In the genomic region with DNA sequence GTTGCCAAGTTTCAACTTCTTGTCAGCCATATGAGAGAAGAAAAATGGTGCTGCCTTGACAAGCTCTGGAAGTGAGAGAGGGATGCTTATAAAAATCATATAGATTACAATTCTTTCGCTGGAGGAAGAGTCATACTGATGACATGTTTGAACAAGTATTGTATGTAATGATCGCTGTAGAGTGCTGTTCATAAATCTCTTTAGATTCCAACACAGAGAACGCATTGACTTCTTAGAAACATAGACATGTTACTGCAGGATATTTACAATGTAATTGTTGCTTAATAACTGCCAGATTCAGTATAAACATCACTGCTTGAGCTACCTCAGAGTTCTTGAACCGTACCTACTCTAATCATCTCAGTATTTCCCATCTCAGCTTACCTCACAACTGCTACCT, we compare ENCODE assay signal across 25 cellular contexts.
"Had no signal": no experiment of that assay in that cellular context is flagged by ENCODE, and none has a peak within 500 bp of the region (broad histone marks: within the 10 kb centered on the region; RNA-seq: fewer than 3 reads in every experiment).

No MANE protein-coding gene starts in this region.

- H3K9me3 ChIP-seq: mucosa of descending colon, ovary, right lobe of liver, uterus had no signal

- H3K27me3 Mint-ChIP-seq: memory B cell; naive thymus-derived CD4-positive, alpha-beta T cell; natural killer cell treated with Interleukin-12 subunit alpha and Interleukin-12 subunit beta and Interleukin-15 and Interleukin-18, amount 100 ng/mL, for 72 hours; progenitor cell of endocrine pancreas; stimulated activated memory B cell treated with anti-CD40 and anti-IgM and Interleukin-4, amounts not matched to agents 10 μg/mL and 1 μg/mL and 100 μg/mL, for 72 hours; stimulated activated naive CD8-positive, alpha-beta T cell treated with anti-CD3 and anti-CD28 coated beads, Interleukin-15, amount 100 ng/mL, for 72 hours; type B pancreatic cell had no signal

- H3K27ac ChIP-seq: left ventricle myocardium inferior, ovary, right atrium auricular region, right lobe of liver, tibial nerve, uterus had no signal

- H3K27me3 ChIP-seq: ovary, right atrium auricular region, right lobe of liver, tibial nerve, uterus had no signal

- H3K4me1 Mint-ChIP-seq: immature natural killer cell; memory B cell; naive thymus-derived CD4-positive, alpha-beta T cell; stimulated activated memory B cell treated with anti-CD40 and anti-IgM and Interleukin-4, amounts not matched to agents 10 μg/mL and 1 μg/mL and 100 μg/mL, for 72 hours; stimulated activated naive CD8-positive, alpha-beta T cell treated with anti-CD3 and anti-CD28 coated beads, Interleukin-15, amount 100 ng/mL, for 72 hours had no signal

- H3K4me1 ChIP-seq: left ventricle myocardium inferior, right atrium auricular region, right lobe of liver, tibial nerve, uterus had no signal

- H3K4me2 ChIP-seq: smooth muscle cell had no signal

- H3K4me3 ChIP-seq: left ventricle myocardium inferior, lung, mucosa of descending colon, ovary, right atrium auricular region, right lobe of liver, smooth muscle cell, tibial nerve, uterus had no signal

- FAIRE-seq: islet of Langerhans had no signal

- ATAC-seq: mucosa of descending colon; naive thymus-derived CD4-positive, alpha-beta T cell; natural killer cell treated with Interleukin-12 subunit alpha and Interleukin-12 subunit beta and Interleukin-15 and Interleukin-18, amount 100 ng/mL, for 72 hours; right lobe of liver; stimulated activated memory B cell treated with anti-CD40 and anti-IgM and Interleukin-4, amounts not matched to agents 10 μg/mL and 1 μg/mL and 100 μg/mL, for 72 hours; stimulated activated naive CD8-positive, alpha-beta T cell treated with anti-CD3 and anti-CD28 coated beads, Interleukin-15, amount 100 ng/mL, for 72 hours had no signal

- DNase-seq: immature natural killer cell; left ventricle myocardium inferior; midbrain; mucosa of descending colon; naive thymus-derived CD4-positive, alpha-beta T cell; ovary; right lobe of liver; stimulated activated CD4-positive, alpha-beta T cell treated with anti-CD3 and anti-CD28 coated beads, Interleukin-1b, Interleukin-23, amount 100 ng/mL, for 48 hours; stimulated activated CD4-positive, alpha-beta T cell treated with anti-CD3 and anti-CD28 coated beads, Interleukin-2, amount 100 ng/mL, for 48 hours; stimulated activated CD4-positive, alpha-beta T cell treated with anti-CD3 and anti-CD28 coated beads, Interleukin-4, amount 100 ng/mL, for 4 hours; stimulated activated CD8-positive, alpha-beta memory T cell treated with anti-CD3 and anti-CD28 coated beads, Interleukin-4, amount 100 ng/mL, for 48 hours; stimulated activated naive CD4-positive, alpha-beta T cell treated with Interleukin-2 at 50 U/mL for 16 hours; stimulated activated naive CD8-positive, alpha-beta T cell treated with anti-CD3 and anti-CD28 coated beads, Interleukin-15, amount 100 ng/mL, for 72 hours; substantia nigra; uterus had no signal

- H3K27ac Mint-ChIP-seq: immature natural killer cell; memory B cell; natural killer cell treated with Interleukin-12 subunit alpha and Interleukin-12 subunit beta and Interleukin-15 and Interleukin-18, amount 100 ng/mL, for 72 hours; progenitor cell of endocrine pancreas; stimulated activated memory B cell treated with anti-CD40 and anti-IgM and Interleukin-4, amounts not matched to agents 10 μg/mL and 1 μg/mL and 100 μg/mL, for 72 hours; stimulated activated naive CD8-positive, alpha-beta T cell treated with anti-CD3 and anti-CD28 coated beads, Interleukin-15, amount 100 ng/mL, for 72 hours; type B pancreatic cell had no signal

- H3K4me3 Mint-ChIP-seq: immature natural killer cell; memory B cell; naive thymus-derived CD4-positive, alpha-beta T cell; natural killer cell treated with Interleukin-12 subunit alpha and Interleukin-12 subunit beta and Interleukin-15 and Interleukin-18, amount 100 ng/mL, for 72 hours; stimulated activated memory B cell treated with anti-CD40 and anti-IgM and Interleukin-4, amounts not matched to agents 10 μg/mL and 1 μg/mL and 100 μg/mL, for 72 hours; stimulated activated naive CD8-positive, alpha-beta T cell treated with anti-CD3 and anti-CD28 coated beads, Interleukin-15, amount 100 ng/mL, for 72 hours; type B pancreatic cell had no signal

- H3K9me3 Mint-ChIP-seq: type B pancreatic cell had no signal

- H3K36me3 Mint-ChIP-seq: immature natural killer cell; memory B cell; naive thymus-derived CD4-positive, alpha-beta T cell; natural killer cell treated with Interleukin-12 subunit alpha and Interleukin-12 subunit beta and Interleukin-15 and Interleukin-18, amount 100 ng/mL, for 72 hours; stimulated activated memory B cell treated with anti-CD40 and anti-IgM and Interleukin-4, amounts not matched to agents 10 μg/mL and 1 μg/mL and 100 μg/mL, for 72 hours had no signal

- H3K36me3 ChIP-seq: left ventricle myocardium inferior, ovary, right atrium auricular region, right lobe of liver, tibial nerve, uterus had no signal
